ENCODE assay signal across 8 cellular contexts in genomic region chr4:119300388-119301131, GRCh38. TPM values are rescaled to one million over a fixed set of nuclear protein-coding genes. Genes with fewer than 3 reads are reported as not detected.
DNase-seq lines count a peak whose midpoint lies in the region; ATAC-seq lines count a peak whose summit lies in the region.

No MANE protein-coding gene starts in this region.

- H3K4me3 ChIP-seq in CD4-positive, alpha-beta memory T cell (ENCODE audit: low read length in 2 of 2): peak overlapping the region; percentile 95 to 99
- H3K4me3 ChIP-seq in HUES6 (ENCODE audit: low read depth, low read length): peak overlapping the region; percentile 88
- peak overlapping the region; percentile 93 for H3K4me3 ChIP-seq in naive thymus-derived CD4-positive, alpha-beta T cell (ENCODE audit: low read length)

- H3K27me3 ChIP-seq in CD4-positive, alpha-beta memory T cell (ENCODE audit: insufficient read depth, low read length): no peaks in the 10 kb centered on the region
- no peaks in the 10 kb centered on the region for H3K27me3 ChIP-seq in HUES6 (ENCODE audit: control insufficient read depth, insufficient read depth, low read length)
- no peaks in the 10 kb centered on the region for H3K27me3 ChIP-seq in naive thymus-derived CD4-positive, alpha-beta T cell (ENCODE audit: control insufficient read depth in 2 of 2, insufficient read depth in 2 of 2, low read length in 2 of 2)

- peaks cover 24 to 42% (median 34%) of the 10 kb centered on the region in 4 donors for H3K4me1 Mint-ChIP-seq in CD4-positive, alpha-beta memory T cell
- peaks cover 16 to 49% (median 43%) of the 10 kb centered on the region in 7 donors for H3K4me1 Mint-ChIP-seq in naive thymus-derived CD4-positive, alpha-beta T cell

- intact Hi-C loops in CD4-positive, alpha-beta memory T cell (cut with micrococcal nuclease): loop anchor here (1.0 to 2.0 kb wide), 3 partner anchors 88 to 1022 kb away; partner anchors contain the start of gene USP53
- intact Hi-C loops in naive thymus-derived CD4-positive, alpha-beta T cell (cut with micrococcal nuclease): loop anchor here (1.0 to 10.0 kb wide), 8 partner anchors 72 to 1022 kb away; partner anchors contain the start of genes MAD2L1 (in 2 of the 2), METTL14 (in 2 of the 2), SEC24D (in 2 of the 2) and USP53 (in 2 of the 2)

- peaks cover 27% of the 10 kb centered on the region for H3K4me1 ChIP-seq in CD4-positive, alpha-beta memory T cell (ENCODE audit: insufficient read depth, low read length)
- H3K4me1 ChIP-seq in HUES6 (ENCODE audit: control insufficient read depth, insufficient read depth, low read length): 0 out of 2 replicates have a peak, but pooled peaks cover 7% of the 10 kb centered on the region
- H3K4me1 ChIP-seq in naive thymus-derived CD4-positive, alpha-beta T cell (ENCODE audit: control insufficient read depth in 2 of 2, insufficient read depth in 2 of 2, low read length in 2 of 2): peaks cover 5 to 22% of the 10 kb centered on the region in 2 donors

- H3K36me3 Mint-ChIP-seq in CD4-positive, alpha-beta memory T cell: peaks cover 18 to 28% of the 10 kb centered on the region in 2 donors
- H3K36me3 Mint-ChIP-seq in naive thymus-derived CD4-positive, alpha-beta T cell: peaks cover 0 to 45% (median 22%) of the 10 kb centered on the region in 5 donors

- ATAC-seq in GM21390 (IDR thresholded peaks at IDR 0.05; ENCODE audit: unreplicated experiment) (peak; percentile 94), esophagus mucosa (peak; percentile 99)
- peak; percentile 97 for ATAC-seq in naive thymus-derived CD4-positive, alpha-beta T cell
- peak; percentile 98 for ATAC-seq in stimulated activated naive CD8-positive, alpha-beta T cell treated with anti-CD3 and anti-CD28 coated beads, Interleukin-15, Interleukin-2, amounts not matched to agents 100 U/mL and 50 U/mL, for 24 hours

- H3K9ac ChIP-seq in HUES6 (ENCODE audit: low read length): peak overlapping the region; percentile 89

- no peaks in the 10 kb centered on the region for H3K9me3 ChIP-seq in CD4-positive, alpha-beta memory T cell (ENCODE audit: control insufficient read depth in 1 of 2, low read length in 2 of 2)
- no peaks in the 10 kb centered on the region; the same call in 1 of the 2 replicates for H3K9me3 ChIP-seq in HUES6 (ENCODE audit: control insufficient read depth, insufficient read depth, low read depth, low read length)
- H3K9me3 ChIP-seq in naive thymus-derived CD4-positive, alpha-beta T cell (ENCODE audit: control insufficient read depth in 2 of 3, low read length in 3 of 3): no peaks in the 10 kb centered on the region

- peak overlapping the region; percentile 95 to 100 (median 98) for H3K4me3 Mint-ChIP-seq in CD4-positive, alpha-beta memory T cell
- peak overlapping the region; percentile 92 to 100 (median 96) for H3K4me3 Mint-ChIP-seq in naive thymus-derived CD4-positive, alpha-beta T cell

- DNase-seq in CD4-positive, alpha-beta memory T cell: peak; percentile 88 to 91 (median 90)
- DNase-seq in activated CD8-positive, alpha-beta memory T cell treated with anti-CD3 and anti-CD28 coated beads, Interleukin-2, amount 50 U/mL, for 24 hours (ENCODE audit: extremely low read depth): peak; percentile 85
- DNase-seq in naive thymus-derived CD4-positive, alpha-beta T cell: peak; percentile 84 to 94 (median 88)
- peak; percentile 95 for DNase-seq in stimulated activated naive CD8-positive, alpha-beta T cell treated with anti-CD3 and anti-CD28 coated beads, Interleukin-15, Interleukin-2, amounts not matched to agents 100 U/mL and 50 U/mL, for 24 hours
- no peak for DNase-seq in NCI-H1417 treated with DMSO at 0.1 percent for 48 hours (lab: John Stamatoyannopoulos, UW)

- no peaks in the 10 kb centered on the region for H3K36me3 ChIP-seq in CD4-positive, alpha-beta memory T cell (ENCODE audit: insufficient read depth, low read length)
- H3K36me3 ChIP-seq in HUES6 (ENCODE audit: control insufficient read depth, insufficient read depth, low read length): peaks cover 15% of the 10 kb centered on the region
- H3K36me3 ChIP-seq in naive thymus-derived CD4-positive, alpha-beta T cell (ENCODE audit: control insufficient read depth in 2 of 3, insufficient read depth in 3 of 3, low read length in 3 of 3): peaks cover 0 to 18% (median 0%) of the 10 kb centered on the region in 3 experiments

- POLR2A ChIA-PET in CD4-positive, alpha-beta memory T cell (lab: Charles Lee; ENCODE audit: partially characterized antibody): interaction anchor here (0.9 to 2.4 kb wide), 15 partner anchors 9 to 1022 kb away, joined by 3 to 59 read pairs (median 5); partner anchors contain the start of genes METTL14, PDE5A and USP53
- POLR2A ChIA-PET in naive thymus-derived CD4-positive, alpha-beta T cell (lab: Charles Lee): interaction anchor here (0.6 to 3.4 kb wide), 13 partner anchors 9 to 270 kb away, joined by 3 to 28 read pairs (median 5); partner anchors contain the start of gene USP53

- H3K27me3 Mint-ChIP-seq in CD4-positive, alpha-beta memory T cell: no peaks in the 10 kb centered on the region
- peaks cover 0 to 5% (median 0%) of the 10 kb centered on the region in 5 donors for H3K27me3 Mint-ChIP-seq in naive thymus-derived CD4-positive, alpha-beta T cell

- H3K9me3 Mint-ChIP-seq in CD4-positive, alpha-beta memory T cell: peaks cover 0 to 2% (median 0%) of the 10 kb centered on the region in 8 donors
- peaks cover 0 to 2% (median 0%) of the 10 kb centered on the region in 11 donors for H3K9me3 Mint-ChIP-seq in naive thymus-derived CD4-positive, alpha-beta T cell

- H3K27ac ChIP-seq in CD4-positive, alpha-beta memory T cell (ENCODE audit: low read depth, low read length): peak overlapping the region; percentile 92
- H3K27ac ChIP-seq in HUES6 (ENCODE audit: low read depth, low read length): peak overlapping the region; percentile 50; the same call in 1 of the 2 replicates
- peak overlapping the region; percentile 90 for H3K27ac ChIP-seq in naive thymus-derived CD4-positive, alpha-beta T cell (ENCODE audit: low read depth, low read length)

- peak overlapping the region; percentile 96 to 100 (median 99) for H3K27ac Mint-ChIP-seq in CD4-positive, alpha-beta memory T cell
- peak overlapping the region; percentile 98 to 100 (median 100) for H3K27ac Mint-ChIP-seq in naive thymus-derived CD4-positive, alpha-beta T cell

- CTCF ChIA-PET in CD4-positive, alpha-beta memory T cell (lab: Charles Lee; ENCODE audit: partially characterized antibody): interaction anchor here (1.1 to 4.8 kb wide), 9 partner anchors 11 to 756 kb away, joined by 3 to 34 read pairs (median 5); partner anchors contain the start of genes PDE5A and USP53
- CTCF ChIA-PET in naive thymus-derived CD4-positive, alpha-beta T cell (lab: Charles Lee): interaction anchor here (0.6 to 1.7 kb wide), 6 partner anchors 10 to 530 kb away, joined by 3 to 7 read pairs (median 5); no protein-coding TSS in a partner anchor

RNA-seq across cellular contexts. Expression of gene FABP2, which starts 21.4 kb away (rescaled TPM):
- total RNA-seq in CD4-positive, alpha-beta memory T cell: not detected
- polyA plus RNA-seq in CD4-positive, alpha-beta memory T cell: under 1 TPM in 1 of 2 donors, not detected in 1; 0.21 TPM
- total RNA-seq in esophagus mucosa: not detected
- total RNA-seq in naive thymus-derived CD4-positive, alpha-beta T cell: under 1 TPM in 1 of 5 experiments, not detected in 4; 0.19 TPM
- polyA plus RNA-seq in naive thymus-derived CD4-positive, alpha-beta T cell: not detected
